1 cellular context compared by ENCODE assay signal in the genomic region with DNA sequence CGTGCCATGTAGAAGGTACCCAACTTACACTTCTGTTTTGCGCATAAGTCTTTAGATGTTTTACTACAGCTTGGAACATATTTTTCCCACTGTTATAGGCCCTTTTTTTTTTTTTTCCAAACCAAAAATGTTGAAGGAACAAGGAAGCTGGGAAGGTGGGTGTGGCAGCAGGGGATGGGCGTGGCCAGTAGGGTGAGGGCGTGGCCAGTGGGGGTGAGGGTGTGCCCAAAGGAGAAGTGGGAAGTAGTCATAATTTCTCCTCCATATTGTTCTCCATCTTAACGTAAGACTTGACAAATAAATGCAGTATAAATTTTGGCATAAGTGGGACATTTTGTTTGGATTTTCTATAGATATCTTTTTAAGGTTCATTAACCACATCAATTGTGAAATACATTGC.
TF ChIP-seq lines count a peak whose summit lies in the region.

No MANE protein-coding gene starts in this region.

TF ChIP-seq in HEK293T, 16 proteins besides CTCF, POLR2A, EP300 and RAD21:
- no peak for TF ChIP-seq L3MBTL2 (conservative IDR thresholded peaks at IDR 0.05)
- TF ChIP-seq SUZ12 (IDR thresholded peaks at IDR 0.05): no peak
- no peak for TF ChIP-seq LEF1 (IDR thresholded peaks at IDR 0.05; ENCODE audit: borderline replicate concordance)
- TF ChIP-seq BHLHE40 (IDR thresholded peaks at IDR 0.05; ENCODE audit: borderline replicate concordance): no peak
- no peak for TF ChIP-seq ELF4 (IDR thresholded peaks at IDR 0.05)
- TF ChIP-seq, protein P1, sequence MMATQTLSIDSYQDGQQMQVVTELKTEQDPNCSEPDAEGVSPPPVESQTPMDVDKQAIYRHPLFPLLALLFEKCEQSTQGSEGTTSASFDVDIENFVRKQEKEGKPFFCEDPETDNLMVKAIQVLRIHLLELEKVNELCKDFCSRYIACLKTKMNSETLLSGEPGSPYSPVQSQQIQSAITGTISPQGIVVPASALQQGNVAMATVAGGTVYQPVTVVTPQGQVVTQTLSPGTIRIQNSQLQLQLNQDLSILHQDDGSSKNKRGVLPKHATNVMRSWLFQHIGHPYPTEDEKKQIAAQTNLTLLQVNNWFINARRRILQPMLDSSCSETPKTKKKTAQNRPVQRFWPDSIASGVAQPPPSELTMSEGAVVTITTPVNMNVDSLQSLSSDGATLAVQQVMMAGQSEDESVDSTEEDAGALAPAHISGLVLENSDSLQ (IDR thresholded peaks at IDR 0.05): no peak
- TF ChIP-seq CTBP1 (IDR thresholded peaks at IDR 0.05; ENCODE audit: borderline replicate concordance): no peak
- no peak for TF ChIP-seq FOXK2 (IDR thresholded peaks at IDR 0.05)
- no peak for TF ChIP-seq SP1 (IDR thresholded peaks at IDR 0.05)
- TF ChIP-seq FOXA1 (IDR thresholded peaks at IDR 0.05): no peak
- no peak for TF ChIP-seq TARDBP (IDR thresholded peaks at IDR 0.05)
- no peak for TF ChIP-seq ARNT (IDR thresholded peaks at IDR 0.05)
- no peak for TF ChIP-seq NFRKB (IDR thresholded peaks at IDR 0.05)
- no peak for TF ChIP-seq FOXM1 (IDR thresholded peaks at IDR 0.05; ENCODE audit: borderline replicate concordance)
- no peak for TF ChIP-seq ZNF384 (IDR thresholded peaks at IDR 0.05)
- TF ChIP-seq HDGF (IDR thresholded peaks at IDR 0.05; ENCODE audit: borderline replicate concordance): no peak
